Comparison of ENCODE assay signal across 9 cellular contexts in the genomic region with DNA sequence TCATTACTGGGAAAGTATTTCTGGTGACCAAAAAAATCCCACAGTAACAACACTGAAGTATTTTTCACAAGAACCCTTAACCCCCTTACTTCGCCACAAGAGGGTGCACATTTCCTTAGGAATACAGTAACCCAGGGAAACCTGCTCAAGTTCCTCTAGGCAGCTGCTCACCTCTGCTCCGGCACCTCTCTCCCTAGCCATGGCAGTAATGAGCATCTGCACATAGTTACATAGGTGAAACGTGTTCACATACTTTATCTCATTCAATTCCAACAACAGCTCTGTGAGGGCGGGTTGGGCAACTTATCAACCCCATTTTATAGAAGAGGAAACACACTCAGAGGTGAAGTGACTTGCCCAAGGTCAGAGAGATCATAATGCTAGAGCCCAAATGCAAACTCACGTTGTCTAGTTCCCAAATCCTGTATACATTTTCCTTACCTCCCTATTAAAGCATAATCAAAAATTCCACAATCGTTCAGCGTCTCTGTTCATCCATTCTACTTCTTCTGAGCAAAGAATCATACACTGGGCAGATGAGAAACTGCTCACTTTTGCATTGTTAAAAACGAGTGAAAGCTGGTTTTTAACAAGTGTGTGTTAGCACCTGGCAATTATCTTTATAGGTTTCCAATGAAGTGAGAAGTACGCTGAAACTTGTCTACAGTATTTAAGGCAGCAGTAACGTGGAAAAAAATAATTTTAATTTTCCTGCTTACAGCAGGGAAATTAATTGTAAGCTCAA.
DNase-seq lines count a peak whose midpoint lies in the region; ATAC-seq, FAIRE-seq and TF ChIP-seq lines count a peak whose summit lies in the region.
"Had no signal": no experiment of that assay in that cellular context is flagged by ENCODE, and none has a peak within 500 bp of the region (broad histone marks: within the 10 kb centered on the region; RNA-seq: fewer than 3 reads in every experiment).

No MANE protein-coding gene starts in this region.

- TF ChIP-seq CTCF in astrocyte (IDR thresholded peaks at IDR 0.05; ENCODE audit: insufficient read depth, low read depth, low read length): peak; percentile 82
- peak; percentile 20 for TF ChIP-seq CTCF in thoracic aorta (IDR thresholded peaks at IDR 0.05)

- H3K4me3 Mint-ChIP-seq in astrocyte (ENCODE audit: unreplicated experiment): peak overlapping the region; percentile 52

- H3K9me3 ChIP-seq in GM23248 (ENCODE audit: low read depth): no peaks in the 10 kb centered on the region
- no peaks in the 10 kb centered on the region for H3K9me3 ChIP-seq in astrocyte (ENCODE audit: insufficient read depth, low read depth, low read length)
- no peaks in the 10 kb centered on the region for H3K9me3 ChIP-seq in thoracic aorta
- H3K9me3 ChIP-seq: neutrophil had no signal

- H3K4me1 ChIP-seq in GM23248 (ENCODE audit: insufficient read depth) (peaks cover 80% of the 10 kb centered on the region), astrocyte (ENCODE audit: insufficient read depth, low read length) (peaks cover 50% of the 10 kb centered on the region), thoracic aorta (ENCODE audit: control insufficient read depth in 1 of 2, low read depth in 2 of 2) (no peaks in the 10 kb centered on the region)

- no peak overlapping the region for H3K4me3 ChIP-seq in GM23248
- H3K4me3 ChIP-seq in astrocyte (ENCODE audit: insufficient read depth, low read depth, low read length): no peak overlapping the region
- no peak overlapping the region for H3K4me3 ChIP-seq in thoracic aorta

- peaks cover 57% of the 10 kb centered on the region for H3F3A ChIP-seq in GM23248 (ENCODE audit: insufficient read depth)

- H3K36me3 ChIP-seq in GM23248 (ENCODE audit: low read depth): no peaks in the 10 kb centered on the region
- H3K36me3 ChIP-seq in astrocyte (ENCODE audit: insufficient read depth, low read length): no peaks in the 10 kb centered on the region
- H3K36me3 ChIP-seq in thoracic aorta: no peaks in the 10 kb centered on the region
- H3K36me3 ChIP-seq: neutrophil had no signal

- H2AFZ ChIP-seq in GM23248 (no peak overlapping the region), astrocyte (ENCODE audit: low read depth, low read length) (no peak overlapping the region)

- H3K27ac ChIP-seq in GM23248 (peak overlapping the region; percentile 81), astrocyte (ENCODE audit: low read depth, low read length) (no peak overlapping the region), thoracic aorta (no peak overlapping the region)
- H3K27ac ChIP-seq: neutrophil had no signal

- DNase-seq in CD1c-positive myeloid dendritic cell (ENCODE audit: extremely low spot score): peak; percentile 57
- DNase-seq in GM23248: peak; percentile 87
- peak; percentile 71 for DNase-seq in NCI-H345 treated with DMSO at 0.1 percent for 48 hours (lab: John Stamatoyannopoulos, UW; ENCODE audit: unreplicated experiment)
- DNase-seq in astrocyte (ENCODE audit: low read depth): peak; percentile 76
- DNase-seq in iPS-NIHi7 (ENCODE audit: extremely low spot score): peak; percentile 85
- DNase-seq in thoracic aorta (ENCODE audit: low spot score): no peak

- ATAC-seq in thoracic aorta (ENCODE audit: insufficient number of reproducible peaks, low FRiP score, low read depth) (no peak), HG02885 (IDR thresholded peaks at IDR 0.05; ENCODE audit: poor library complexity, unreplicated experiment) (no peak), GM21381 (IDR thresholded peaks at IDR 0.05; ENCODE audit: unreplicated experiment) (no peak)

- in situ Hi-C loops in GM23248 (cut with MboI): no loop called here

- H3K4me1 Mint-ChIP-seq in astrocyte (ENCODE audit: low read depth, unreplicated experiment): peaks cover 72% of the 10 kb centered on the region

- H3K9me2 ChIP-seq in GM23248 (ENCODE audit: insufficient read depth): no peaks in the 10 kb centered on the region

- 71 to 77% methylated on average over 10 of the region's 10 CpGs for WGBS in GM23248 (ENCODE audit: low coverage in 1 of 2, low lambda C conversion rate in 2 of 2, missing lambda C conversion rate in 2 of 2), 2 experiments

- H3K79me2 ChIP-seq in GM23248 (ENCODE audit: insufficient read depth): peaks cover 92% of the 10 kb centered on the region
- H3K79me2 ChIP-seq in astrocyte (ENCODE audit: insufficient read depth, low read length): peaks cover 84% of the 10 kb centered on the region

- H3K9ac ChIP-seq in GM23248: 0 out of 2 replicates have a peak overlapping the region, but pooled peaks have one; percentile 57
- no peak overlapping the region for H3K9ac ChIP-seq in astrocyte (ENCODE audit: low read length)

- peak overlapping the region; percentile 66 for H3K4me2 ChIP-seq in GM23248 (ENCODE audit: unreplicated experiment)
- no peak overlapping the region for H3K4me2 ChIP-seq in astrocyte (ENCODE audit: low read length)

- peak; percentile 69 for FAIRE-seq in astrocyte (lab: Jason Lieb, UNC)

- H3K27me3 ChIP-seq in GM23248 (replicated peaks; ENCODE audit: insufficient read depth) (no peaks in the 10 kb centered on the region), astrocyte (ENCODE audit: insufficient read depth, low read length) (no peaks in the 10 kb centered on the region), thoracic aorta (replicated peaks; ENCODE audit: insufficient read depth) (no peaks in the 10 kb centered on the region)
- H3K27me3 ChIP-seq: neutrophil had no signal

- no peaks in the 10 kb centered on the region for H3K9me3 Mint-ChIP-seq in astrocyte (ENCODE audit: unreplicated experiment)

- peak overlapping the region; percentile 59 for H3K27ac Mint-ChIP-seq in astrocyte (ENCODE audit: unreplicated experiment)

- H3K27me3 Mint-ChIP-seq in astrocyte (ENCODE audit: low read depth, unreplicated experiment): no peaks in the 10 kb centered on the region

- H4K20me1 ChIP-seq in GM23248 (ENCODE audit: insufficient read depth) (no peaks in the 10 kb centered on the region), astrocyte (ENCODE audit: insufficient read depth, low read length) (peaks cover 51% of the 10 kb centered on the region)

- H3K36me3 Mint-ChIP-seq in astrocyte (ENCODE audit: low read depth, unreplicated experiment): no peaks in the 10 kb centered on the region
